In the genomic region with DNA sequence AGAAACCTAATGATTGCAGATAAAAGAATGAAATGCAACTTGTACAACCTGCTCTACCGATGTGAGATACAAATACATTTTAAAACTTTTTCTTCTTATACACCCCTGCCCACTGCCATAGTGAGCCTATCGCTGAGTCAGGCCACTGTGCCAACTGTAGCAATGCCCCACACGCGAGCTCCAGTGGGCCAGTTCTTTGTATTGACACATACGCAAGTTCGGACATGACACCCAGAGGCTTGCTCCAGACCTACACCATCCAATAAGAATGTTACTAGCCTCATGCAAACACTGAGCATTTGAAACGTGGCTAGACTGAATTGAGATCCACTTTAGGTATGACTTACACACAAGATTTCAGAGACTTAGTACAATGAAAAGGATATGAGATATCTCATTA, we compare ENCODE assay signal across 1 cellular context.
TF ChIP-seq lines count a peak whose summit lies in the region.

No MANE protein-coding gene starts in this region.

TF ChIP-seq in GM12878, 131 proteins besides CTCF, POLR2A, EP300 and RAD21 (continued from another document):
- TF ChIP-seq, protein P1, sequence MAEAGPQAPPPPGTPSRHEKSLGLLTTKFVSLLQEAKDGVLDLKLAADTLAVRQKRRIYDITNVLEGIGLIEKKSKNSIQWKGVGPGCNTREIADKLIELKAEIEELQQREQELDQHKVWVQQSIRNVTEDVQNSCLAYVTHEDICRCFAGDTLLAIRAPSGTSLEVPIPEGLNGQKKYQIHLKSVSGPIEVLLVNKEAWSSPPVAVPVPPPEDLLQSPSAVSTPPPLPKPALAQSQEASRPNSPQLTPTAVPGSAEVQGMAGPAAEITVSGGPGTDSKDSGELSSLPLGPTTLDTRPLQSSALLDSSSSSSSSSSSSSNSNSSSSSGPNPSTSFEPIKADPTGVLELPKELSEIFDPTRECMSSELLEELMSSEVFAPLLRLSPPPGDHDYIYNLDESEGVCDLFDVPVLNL (IDR thresholded peaks at IDR 0.05; ENCODE audit: low read depth, low read length): no peak
- TF ChIP-seq STAT3 (IDR thresholded peaks at IDR 0.05; ENCODE audit: low read depth, low read length) (no peak), TARDBP (IDR thresholded peaks at IDR 0.05; ENCODE audit: borderline replicate concordance) (no peak), MEF2B (IDR thresholded peaks at IDR 0.05; ENCODE audit: partially characterized antibody, poor library complexity, severe bottlenecking) (no peak), GABPA (IDR thresholded peaks at IDR 0.05; ENCODE audit: low read depth) (no peak), SREBF1 (IDR thresholded peaks at IDR 0.05; ENCODE audit: low read length) (no peak), EZH2 (IDR thresholded peaks at IDR 0.05; ENCODE audit: borderline replicate concordance, control insufficient read depth, low read depth, low read length) (no peak), BCL11A (IDR thresholded peaks at IDR 0.05; ENCODE audit: low read depth, low read length) (no peak), DPF2 (IDR thresholded peaks at IDR 0.05) (no peak), PAX8 (IDR thresholded peaks at IDR 0.05) (no peak), ETV6 (conservative IDR thresholded peaks at IDR 0.05 in 1 of 2, IDR thresholded peaks at IDR 0.05 in 1 of 2; ENCODE audit: borderline replicate concordance in 1 of 2, low read depth in 1 of 2) (no peak), TCF12 (IDR thresholded peaks at IDR 0.05; ENCODE audit: low read depth, low read length) (no peak), CBFB (IDR thresholded peaks at IDR 0.05; ENCODE audit: low read depth) (no peak), SUPT20H (IDR thresholded peaks at IDR 0.05; ENCODE audit: borderline replicate concordance, control insufficient read depth, low read depth, low read length) (no peak)
- TF ChIP-seq, protein P2, sequence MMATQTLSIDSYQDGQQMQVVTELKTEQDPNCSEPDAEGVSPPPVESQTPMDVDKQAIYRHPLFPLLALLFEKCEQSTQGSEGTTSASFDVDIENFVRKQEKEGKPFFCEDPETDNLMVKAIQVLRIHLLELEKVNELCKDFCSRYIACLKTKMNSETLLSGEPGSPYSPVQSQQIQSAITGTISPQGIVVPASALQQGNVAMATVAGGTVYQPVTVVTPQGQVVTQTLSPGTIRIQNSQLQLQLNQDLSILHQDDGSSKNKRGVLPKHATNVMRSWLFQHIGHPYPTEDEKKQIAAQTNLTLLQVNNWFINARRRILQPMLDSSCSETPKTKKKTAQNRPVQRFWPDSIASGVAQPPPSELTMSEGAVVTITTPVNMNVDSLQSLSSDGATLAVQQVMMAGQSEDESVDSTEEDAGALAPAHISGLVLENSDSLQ (IDR thresholded peaks at IDR 0.05): no peak
- TF ChIP-seq, protein P3, sequence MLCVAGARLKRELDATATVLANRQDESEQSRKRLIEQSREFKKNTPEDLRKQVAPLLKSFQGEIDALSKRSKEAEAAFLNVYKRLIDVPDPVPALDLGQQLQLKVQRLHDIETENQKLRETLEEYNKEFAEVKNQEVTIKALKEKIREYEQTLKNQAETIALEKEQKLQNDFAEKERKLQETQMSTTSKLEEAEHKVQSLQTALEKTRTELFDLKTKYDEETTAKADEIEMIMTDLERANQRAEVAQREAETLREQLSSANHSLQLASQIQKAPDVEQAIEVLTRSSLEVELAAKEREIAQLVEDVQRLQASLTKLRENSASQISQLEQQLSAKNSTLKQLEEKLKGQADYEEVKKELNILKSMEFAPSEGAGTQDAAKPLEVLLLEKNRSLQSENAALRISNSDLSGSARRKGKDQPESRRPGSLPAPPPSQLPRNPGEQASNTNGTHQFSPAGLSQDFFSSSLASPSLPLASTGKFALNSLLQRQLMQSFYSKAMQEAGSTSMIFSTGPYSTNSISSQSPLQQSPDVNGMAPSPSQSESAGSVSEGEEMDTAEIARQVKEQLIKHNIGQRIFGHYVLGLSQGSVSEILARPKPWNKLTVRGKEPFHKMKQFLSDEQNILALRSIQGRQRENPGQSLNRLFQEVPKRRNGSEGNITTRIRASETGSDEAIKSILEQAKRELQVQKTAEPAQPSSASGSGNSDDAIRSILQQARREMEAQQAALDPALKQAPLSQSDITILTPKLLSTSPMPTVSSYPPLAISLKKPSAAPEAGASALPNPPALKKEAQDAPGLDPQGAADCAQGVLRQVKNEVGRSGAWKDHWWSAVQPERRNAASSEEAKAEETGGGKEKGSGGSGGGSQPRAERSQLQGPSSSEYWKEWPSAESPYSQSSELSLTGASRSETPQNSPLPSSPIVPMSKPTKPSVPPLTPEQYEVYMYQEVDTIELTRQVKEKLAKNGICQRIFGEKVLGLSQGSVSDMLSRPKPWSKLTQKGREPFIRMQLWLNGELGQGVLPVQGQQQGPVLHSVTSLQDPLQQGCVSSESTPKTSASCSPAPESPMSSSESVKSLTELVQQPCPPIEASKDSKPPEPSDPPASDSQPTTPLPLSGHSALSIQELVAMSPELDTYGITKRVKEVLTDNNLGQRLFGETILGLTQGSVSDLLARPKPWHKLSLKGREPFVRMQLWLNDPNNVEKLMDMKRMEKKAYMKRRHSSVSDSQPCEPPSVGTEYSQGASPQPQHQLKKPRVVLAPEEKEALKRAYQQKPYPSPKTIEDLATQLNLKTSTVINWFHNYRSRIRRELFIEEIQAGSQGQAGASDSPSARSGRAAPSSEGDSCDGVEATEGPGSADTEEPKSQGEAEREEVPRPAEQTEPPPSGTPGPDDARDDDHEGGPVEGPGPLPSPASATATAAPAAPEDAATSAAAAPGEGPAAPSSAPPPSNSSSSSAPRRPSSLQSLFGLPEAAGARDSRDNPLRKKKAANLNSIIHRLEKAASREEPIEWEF (IDR thresholded peaks at IDR 0.05; ENCODE audit: insufficient replicate concordance, low read depth, low read length): no peak
- TF ChIP-seq, protein P4, sequence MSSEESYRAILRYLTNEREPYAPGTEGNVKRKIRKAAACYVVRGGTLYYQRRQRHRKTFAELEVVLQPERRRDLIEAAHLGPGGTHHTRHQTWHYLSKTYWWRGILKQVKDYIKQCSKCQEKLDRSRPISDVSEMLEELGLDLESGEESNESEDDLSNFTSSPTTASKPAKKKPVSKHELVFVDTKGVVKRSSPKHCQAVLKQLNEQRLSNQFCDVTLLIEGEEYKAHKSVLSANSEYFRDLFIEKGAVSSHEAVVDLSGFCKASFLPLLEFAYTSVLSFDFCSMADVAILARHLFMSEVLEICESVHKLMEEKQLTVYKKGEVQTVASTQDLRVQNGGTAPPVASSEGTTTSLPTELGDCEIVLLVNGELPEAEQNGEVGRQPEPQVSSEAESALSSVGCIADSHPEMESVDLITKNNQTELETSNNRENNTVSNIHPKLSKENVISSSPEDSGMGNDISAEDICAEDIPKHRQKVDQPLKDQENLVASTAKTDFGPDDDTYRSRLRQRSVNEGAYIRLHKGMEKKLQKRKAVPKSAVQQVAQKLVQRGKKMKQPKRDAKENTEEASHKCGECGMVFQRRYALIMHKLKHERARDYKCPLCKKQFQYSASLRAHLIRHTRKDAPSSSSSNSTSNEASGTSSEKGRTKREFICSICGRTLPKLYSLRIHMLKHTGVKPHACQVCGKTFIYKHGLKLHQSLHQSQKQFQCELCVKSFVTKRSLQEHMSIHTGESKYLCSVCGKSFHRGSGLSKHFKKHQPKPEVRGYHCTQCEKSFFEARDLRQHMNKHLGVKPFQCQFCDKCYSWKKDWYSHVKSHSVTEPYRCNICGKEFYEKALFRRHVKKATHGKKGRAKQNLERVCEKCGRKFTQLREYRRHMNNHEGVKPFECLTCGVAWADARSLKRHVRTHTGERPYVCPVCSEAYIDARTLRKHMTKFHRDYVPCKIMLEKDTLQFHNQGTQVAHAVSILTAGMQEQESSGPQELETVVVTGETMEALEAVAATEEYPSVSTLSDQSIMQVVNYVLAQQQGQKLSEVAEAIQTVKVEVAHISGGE (CRISPR knock-in tag; IDR thresholded peaks at IDR 0.05): no peak
